Comparison of ENCODE assay signal across 21 cellular contexts in genomic region chrX:103012945-103013344, GRCh38. TPM values are rescaled to one million over a fixed set of nuclear protein-coding genes. Genes with fewer than 3 reads are reported as not detected.
DNase-seq lines count a peak whose midpoint lies in the region; ATAC-seq, FAIRE-seq and TF ChIP-seq lines count a peak whose summit lies in the region.
"Had no signal": no experiment of that assay in that cellular context is flagged by ENCODE, and none has a peak within 500 bp of the region (broad histone marks: within the 10 kb centered on the region; RNA-seq: fewer than 3 reads in every experiment).

No MANE protein-coding gene starts in this region.

- intact Hi-C loops in kidney (cut with DNase I) = no loop called here
- intact Hi-C loops in tibial artery (cut with DNase I; ENCODE audit: low total_unique reads) = no loop called here

- TF ChIP-seq CTCF in LNCaP clone FGC (IDR thresholded peaks at IDR 0.05; ENCODE audit: control insufficient read depth, extremely low read depth, insufficient read depth) = no peak
- TF ChIP-seq CTCF in kidney (IDR thresholded peaks at IDR 0.05; ENCODE audit: borderline replicate concordance, extremely low read depth, insufficient read depth) = no peak
- TF ChIP-seq CTCF in tibial artery (IDR thresholded peaks at IDR 0.05) = no peak

- no peaks in the 10 kb centered on the region for H3K36me3 Mint-ChIP-seq in T-helper 17 cell (ENCODE audit: low read depth)
- no peaks in the 10 kb centered on the region for H3K36me3 Mint-ChIP-seq in T-helper 2 cell treated with Interferon-gamma antibody and Interleukin-4, amounts not matched to agents 5 μg/mL and 100 μg/mL, for 36 hours (ENCODE audit: low read depth)
- H3K36me3 Mint-ChIP-seq: CD4-positive, CD25-positive, alpha-beta regulatory T cell; CD8-positive, alpha-beta memory T cell had no signal

- peak; percentile 50 for DNase-seq in EH (ENCODE audit: low read depth)
- peak; percentile 6 for DNase-seq in LNCaP clone FGC (ENCODE audit: low read depth)
- no peak for DNase-seq in T-helper 17 cell
- DNase-seq in T-helper 2 cell treated with Interferon-gamma antibody and Interleukin-4, amounts not matched to agents 5 μg/mL and 100 μg/mL, for 36 hours (ENCODE audit: low spot score) = no peak
- DNase-seq in kidney = no peak
- no peak for DNase-seq in tibial artery
- DNase-seq: BE2C; C1 segment of cervical spinal cord; CD4-positive, CD25-positive, alpha-beta regulatory T cell; CD8-positive, alpha-beta memory T cell; COR-L47; GDM1; GOT3; H7; HFFc6; IMR-90 had no signal

- H3K27me3 ChIP-seq in tibial artery = no peaks in the 10 kb centered on the region
- H3K27me3 ChIP-seq: BE2C had no signal

- H3K36me3 ChIP-seq in kidney (ENCODE audit: control insufficient read depth in 1 of 2, insufficient read depth in 2 of 2, low read length in 2 of 2) (no peaks in the 10 kb centered on the region), tibial artery (no peaks in the 10 kb centered on the region)
- H3K36me3 ChIP-seq: BE2C had no signal

- H3K9me3 ChIP-seq in T-helper 17 cell (ENCODE audit: control insufficient read depth, low read length, poor library complexity, severe bottlenecking) (no peaks in the 10 kb centered on the region), kidney (ENCODE audit: control insufficient read depth in 1 of 2, low read length in 2 of 2) (no peaks in the 10 kb centered on the region), tibial artery (no peaks in the 10 kb centered on the region)
- H3K9me3 ChIP-seq: BE2C had no signal

- H3K27me3 Mint-ChIP-seq in T-helper 17 cell = no peaks in the 10 kb centered on the region
- H3K27me3 Mint-ChIP-seq in T-helper 2 cell treated with Interferon-gamma antibody and Interleukin-4, amounts not matched to agents 5 μg/mL and 100 μg/mL, for 36 hours (ENCODE audit: low read depth) = no peaks in the 10 kb centered on the region
- H3K27me3 Mint-ChIP-seq: CD4-positive, CD25-positive, alpha-beta regulatory T cell had no signal

- ATAC-seq in T-helper 17 cell = no peak
- ATAC-seq: HCT116 had no signal

- H3K9me3 Mint-ChIP-seq in T-helper 2 cell treated with Interferon-gamma antibody and Interleukin-4, amounts not matched to agents 5 μg/mL and 100 μg/mL, for 36 hours = no peaks in the 10 kb centered on the region
- H3K9me3 Mint-ChIP-seq: CD4-positive, CD25-positive, alpha-beta regulatory T cell; CD8-positive, alpha-beta memory T cell; HFFc6 had no signal

- no peak for FAIRE-seq in kidney (lab: Jason Lieb, UNC)
- FAIRE-seq: D721Med, GM12892, GM18507, HTR-8/SVneo had no signal

- H3K4me1 ChIP-seq in kidney (ENCODE audit: control insufficient read depth in 1 of 2, insufficient read depth in 1 of 2, low read depth in 1 of 2, low read length in 2 of 2) (no peaks in the 10 kb centered on the region), tibial artery (no peaks in the 10 kb centered on the region)
- H3K4me1 ChIP-seq: BE2C had no signal

- H3K4me3 Mint-ChIP-seq in T-helper 17 cell = no peak overlapping the region
- H3K4me3 Mint-ChIP-seq in T-helper 2 cell treated with Interferon-gamma antibody and Interleukin-4, amounts not matched to agents 5 μg/mL and 100 μg/mL, for 36 hours = no peak overlapping the region
- H3K4me3 Mint-ChIP-seq: CD4-positive, CD25-positive, alpha-beta regulatory T cell; CD8-positive, alpha-beta memory T cell; HFFc6 had no signal

- H3K4me3 ChIP-seq in LNCaP clone FGC (ENCODE audit: low read depth, low read length) (no peak overlapping the region), kidney (ENCODE audit: low read length in 2 of 2) (no peak overlapping the region), tibial artery (no peak overlapping the region)

- H3K27ac Mint-ChIP-seq in T-helper 17 cell = peak overlapping the region; percentile 65
- H3K27ac Mint-ChIP-seq in T-helper 2 cell treated with Interferon-gamma antibody and Interleukin-4, amounts not matched to agents 5 μg/mL and 100 μg/mL, for 36 hours = no peak overlapping the region
- H3K27ac Mint-ChIP-seq: CD4-positive, CD25-positive, alpha-beta regulatory T cell; CD8-positive, alpha-beta memory T cell; HFFc6 had no signal

- no peak overlapping the region for H3K27ac ChIP-seq in kidney (ENCODE audit: low read depth in 2 of 2, low read length in 2 of 2)
- no peak overlapping the region for H3K27ac ChIP-seq in tibial artery

- H3K9ac ChIP-seq in kidney (ENCODE audit: low read length in 2 of 2) = no peak overlapping the region

- no peaks in the 10 kb centered on the region for H3K4me1 Mint-ChIP-seq in T-helper 17 cell
- no peaks in the 10 kb centered on the region for H3K4me1 Mint-ChIP-seq in T-helper 2 cell treated with Interferon-gamma antibody and Interleukin-4, amounts not matched to agents 5 μg/mL and 100 μg/mL, for 36 hours (ENCODE audit: low read depth)
- H3K4me1 Mint-ChIP-seq: CD4-positive, CD25-positive, alpha-beta regulatory T cell; CD8-positive, alpha-beta memory T cell had no signal

RNA-seq across cellular contexts. Expression of gene BEX1, which starts 51.0 kb away (rescaled TPM):
- under 1 TPM in 1 of 2 donors, not detected in 1; 0.81 TPM for total RNA-seq in T-helper 17 cell
- 5.4 TPM for total RNA-seq in kidney
- polyA plus RNA-seq in kidney (ENCODE audit: insufficient read depth, low read depth, low replicate concordance) = 32.8 TPM
- total RNA-seq: HFFc6 had no signal

Comparison
In these comparisons a context has a peak if more than half of its experiments do, and no peak if none do; other contexts are left out.
1. DNase-seq: peak in EH (single experiment) and LNCaP clone FGC (single experiment); none in T-helper 17 cell (0 of 3), T-helper 2 cell treated with Interferon-gamma antibody and Interleukin-4, amounts not matched to agents 5 μg/mL and 100 μg/mL, for 36 hours (single experiment), kidney (single experiment) and tibial artery (0 of 2).